In genomic region chr16:49492090-49492801, GRCh38 we compare ENCODE assay signal across 8 cellular contexts.
DNase-seq lines count a peak whose midpoint lies in the region; ATAC-seq lines count a peak whose summit lies in the region.

No MANE protein-coding gene starts in this region.

- DNase-seq in COLO829 (ENCODE audit: low spot score), result peak; percentile 7
- DNase-seq in NT2/D1 (ENCODE audit: low read depth, low spot score), result no peak
- peak; percentile 74 for DNase-seq in astrocyte of the hippocampus (ENCODE audit: low read depth, low spot score)
- peak; percentile 7 to 24 (median 9) for DNase-seq in immature natural killer cell
- DNase-seq in stimulated activated CD4-positive, alpha-beta T cell treated with anti-CD3 and anti-CD28 coated beads, Interleukin-2, amount 100 ng/mL, for 24 hours, result peak; percentile 43 to 63
- DNase-seq in NOMO-1 treated with DMSO at 0.1 percent for 48 hours (lab: John Stamatoyannopoulos, UW; ENCODE audit: unreplicated experiment), result no peak

- peaks cover 6% of the 10 kb centered on the region for H3K4me1 ChIP-seq in NT2/D1 (ENCODE audit: insufficient read depth, insufficient read length)

- peak overlapping the region; percentile 13 for H3K9ac ChIP-seq in NT2/D1 (ENCODE audit: insufficient read length, low read depth)

- H3K9me3 Mint-ChIP-seq in immature natural killer cell, result no peaks in the 10 kb centered on the region

- no peaks in the 10 kb centered on the region for H3K9me3 ChIP-seq in NT2/D1 (ENCODE audit: insufficient read depth, low read length)

- ATAC-seq in GM21717 (IDR thresholded peaks at IDR 0.05; ENCODE audit: unreplicated experiment) (peak; percentile 48), GM21390 (IDR thresholded peaks at IDR 0.05; ENCODE audit: unreplicated experiment) (no peak)

- H3K36me3 Mint-ChIP-seq in immature natural killer cell, result no peaks in the 10 kb centered on the region

- H3K36me3 ChIP-seq in NT2/D1 (ENCODE audit: insufficient read depth, insufficient read length, low read length), result peaks cover 16% of the 10 kb centered on the region

- H3K4me3 ChIP-seq in NT2/D1 (ENCODE audit: insufficient read length, low read depth), result no peak overlapping the region

- H3K4me3 Mint-ChIP-seq in immature natural killer cell, result no peak overlapping the region

- H3K27me3 ChIP-seq in NT2/D1 (ENCODE audit: insufficient read depth, insufficient read length), result no peaks in the 10 kb centered on the region

- no peaks in the 10 kb centered on the region for H3K4me1 Mint-ChIP-seq in immature natural killer cell

- no peak overlapping the region for H3K27ac Mint-ChIP-seq in immature natural killer cell

- H3K27me3 Mint-ChIP-seq in immature natural killer cell (ENCODE audit: low read depth in 3 of 3), result peaks cover 2 to 8% (median 4%) of the 10 kb centered on the region in 3 donors

Comparison
In these comparisons a context has a peak if more than half of its experiments do, and no peak if none do; other contexts are left out.
1. DNase-seq: peak in COLO829 (single experiment), astrocyte of the hippocampus (single experiment), immature natural killer cell (3 of 3) and stimulated activated CD4-positive, alpha-beta T cell treated with anti-CD3 and anti-CD28 coated beads, Interleukin-2, amount 100 ng/mL, for 24 hours (2 of 2); none in NT2/D1 (single experiment) and NOMO-1 treated with DMSO at 0.1 percent for 48 hours (single experiment).